23 cellular contexts compared by ENCODE assay signal in the genomic region with DNA sequence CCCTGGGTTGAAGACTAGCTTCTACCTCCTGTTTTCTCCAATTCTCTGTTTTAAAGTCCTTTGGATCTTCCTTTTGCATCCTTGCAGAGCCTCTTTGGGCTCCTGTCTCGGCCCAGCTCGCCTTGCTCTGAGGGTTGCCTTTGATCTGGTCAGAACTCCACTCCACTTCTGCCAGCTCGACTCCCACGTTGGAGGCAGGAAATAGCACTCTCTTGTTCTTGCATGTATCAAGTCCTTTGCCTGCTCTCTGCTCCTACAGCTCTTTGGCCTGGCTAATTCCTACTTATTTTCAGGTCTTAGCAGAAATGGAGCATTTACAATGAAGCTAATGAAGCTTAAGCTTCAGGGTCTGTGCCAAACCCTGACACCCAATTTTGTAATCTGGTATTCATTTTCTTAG. TPM values are rescaled to one million over a fixed set of nuclear protein-coding genes. Genes with fewer than 3 reads are reported as not detected.
DNase-seq lines count a peak whose midpoint lies in the region; ATAC-seq, FAIRE-seq and TF ChIP-seq lines count a peak whose summit lies in the region.
"Had no signal": no experiment of that assay in that cellular context is flagged by ENCODE, and none has a peak within 500 bp of the region (broad histone marks: within the 10 kb centered on the region; RNA-seq: fewer than 3 reads in every experiment).

No MANE protein-coding gene starts in this region.

- no peaks in the 10 kb centered on the region for H3K79me2 ChIP-seq in keratinocyte (ENCODE audit: control insufficient read depth, insufficient read depth, low read length)

- H4K20me1 ChIP-seq in keratinocyte (ENCODE audit: control insufficient read depth, extremely low read depth, insufficient read depth, low read length) = no peaks in the 10 kb centered on the region

- no peak for FAIRE-seq in keratinocyte (lab: Jason Lieb, UNC)
- FAIRE-seq: GM12891, H54, K562 had no signal

- intact Hi-C loops in Right ventricle myocardium superior (cut with DNase I) = no loop called here

- peak overlapping the region; percentile 15 for H2AFZ ChIP-seq in keratinocyte (ENCODE audit: control insufficient read depth, low read length)

- H3K4me2 ChIP-seq in keratinocyte (ENCODE audit: control insufficient read depth, extremely low read depth, insufficient read depth, low read depth, low read length) = no peak overlapping the region

- H3K27me3 ChIP-seq in cardiac muscle cell (no peaks in the 10 kb centered on the region), WERI-Rb-1 (ENCODE audit: insufficient read depth, low read depth, severe bottlenecking) (no peaks in the 10 kb centered on the region), keratinocyte (ENCODE audit: control insufficient read depth, extremely low read depth, insufficient read depth, low read length) (no peaks in the 10 kb centered on the region)
- H3K27me3 ChIP-seq: Peyer's patch, SJSA1 had no signal

- H3K27me3 Mint-ChIP-seq in osteocyte (ENCODE audit: unreplicated experiment) = no peaks in the 10 kb centered on the region

- H3K27ac ChIP-seq in cardiac muscle cell (no peak overlapping the region), WERI-Rb-1 (peak overlapping the region; percentile 27; the same call in 1 of the 2 replicates), keratinocyte (ENCODE audit: control insufficient read depth, insufficient read depth, low read length) (no peak overlapping the region)
- H3K27ac ChIP-seq: Peyer's patch, SJSA1 had no signal

- H3K9me3 Mint-ChIP-seq in osteocyte (ENCODE audit: unreplicated experiment) = no peaks in the 10 kb centered on the region
- H3K9me3 Mint-ChIP-seq: CD8-positive, alpha-beta memory T cell had no signal

- H3K4me1 Mint-ChIP-seq in osteocyte (ENCODE audit: unreplicated experiment) = no peaks in the 10 kb centered on the region
- H3K4me1 Mint-ChIP-seq: CD8-positive, alpha-beta memory T cell had no signal

- H3K36me3 ChIP-seq in cardiac muscle cell = no peaks in the 10 kb centered on the region
- H3K36me3 ChIP-seq in WERI-Rb-1 = no peaks in the 10 kb centered on the region
- no peaks in the 10 kb centered on the region for H3K36me3 ChIP-seq in keratinocyte (ENCODE audit: control insufficient read depth in 2 of 2, extremely low read depth in 1 of 2, insufficient read depth in 2 of 2, low read length in 2 of 2)
- H3K36me3 ChIP-seq: Peyer's patch, SJSA1 had no signal

- H3K4me3 ChIP-seq in cardiac muscle cell (no peak overlapping the region), WERI-Rb-1 (ENCODE audit: low read depth, low read length) (no peak overlapping the region), keratinocyte (ENCODE audit: control insufficient read depth in 2 of 3, extremely low read depth in 1 of 3, insufficient read depth in 2 of 3, low read depth in 1 of 3, low read length in 3 of 3) (no peak overlapping the region)
- H3K4me3 ChIP-seq: K562, Peyer's patch, SJSA1 had no signal

- H3K4me3 Mint-ChIP-seq in osteocyte (ENCODE audit: unreplicated experiment) = no peak overlapping the region
- H3K4me3 Mint-ChIP-seq: CD8-positive, alpha-beta memory T cell had no signal

- no peak overlapping the region for H3K27ac Mint-ChIP-seq in osteocyte (ENCODE audit: unreplicated experiment)
- H3K27ac Mint-ChIP-seq: CD8-positive, alpha-beta memory T cell had no signal

- H3K4me1 ChIP-seq in cardiac muscle cell (ENCODE audit: low read depth) (no peaks in the 10 kb centered on the region), keratinocyte (ENCODE audit: control insufficient read depth, extremely low read depth, insufficient read depth, low read length) (no peaks in the 10 kb centered on the region)
- H3K4me1 ChIP-seq: Peyer's patch had no signal

- dilution Hi-C loops in keratinocyte (cut with MboI; ENCODE audit: extremely low pct_ligation_motif_present, low sequenced_read_pairs) = no loop called here

- ATAC-seq in Right ventricle myocardium superior (ENCODE audit: poor library complexity) (no peak), HG03175 (IDR thresholded peaks at IDR 0.05; ENCODE audit: unreplicated experiment) (no peak)
- ATAC-seq: K562 had no signal

- no peak overlapping the region for H3K9ac ChIP-seq in keratinocyte (ENCODE audit: control insufficient read depth, extremely low read depth, insufficient read depth, low read length)

- H3K9me3 ChIP-seq in cardiac muscle cell (ENCODE audit: low read depth) (no peaks in the 10 kb centered on the region), WERI-Rb-1 (ENCODE audit: severe bottlenecking) (no peaks in the 10 kb centered on the region), keratinocyte (ENCODE audit: control insufficient read depth, low read depth, low read length) (no peaks in the 10 kb centered on the region)
- H3K9me3 ChIP-seq: Peyer's patch, SJSA1 had no signal

- H3K36me3 Mint-ChIP-seq in osteocyte (ENCODE audit: unreplicated experiment) = no peaks in the 10 kb centered on the region
- H3K36me3 Mint-ChIP-seq: CD8-positive, alpha-beta memory T cell had no signal

- peak; percentile 3 to 50 for DNase-seq in cardiac muscle cell (ENCODE audit: low read depth in 1 of 2, low spot score in 1 of 2)
- DNase-seq in Right ventricle myocardium superior = no peak
- DNase-seq in WERI-Rb-1 = peak; percentile 40
- DNase-seq in keratinocyte (ENCODE audit: low read depth, low spot score) = no peak
- DNase-seq in osteocyte (ENCODE audit: extremely low spot score, unreplicated experiment) = no peak
- no peak for DNase-seq in NCI-H187 (lab: John Stamatoyannopoulos, UW)
- DNase-seq: AML-193; C1 segment of cervical spinal cord; Calu3; CD8-positive, alpha-beta memory T cell; DMS153; NCI-H1092 treated with DMSO at 0.1 percent for 48 hours; NCI-H1436 treated with DMSO at 0.1 percent for 48 hours; NCI-H2029; NCI-H2227 treated with DMSO at 0.1 percent for 48 hours; NCI-H510A treated with DMSO at 0.1 percent for 48 hours; NCI-H774; Peyer's patch had no signal

- TF ChIP-seq CTCF in cardiac muscle cell (IDR thresholded peaks at IDR 0.05; ENCODE audit: low read depth, low read length) (no peak), WERI-Rb-1 (IDR thresholded peaks at IDR 0.05; ENCODE audit: low read depth, low read length) (no peak), keratinocyte (optimal IDR thresholded peaks at IDR 0.05 in 1 of 3, IDR thresholded peaks at IDR 0.05 in 1 of 3, conservative IDR thresholded peaks at IDR 0.05 in 1 of 3; ENCODE audit: extremely low read depth in 1 of 3, insufficient read depth in 2 of 3, low read length in 3 of 3) (no peak), osteocyte (IDR thresholded peaks at IDR 0.05) (no peak)

- no peaks in the 10 kb centered on the region for H3K9me1 ChIP-seq in keratinocyte (ENCODE audit: control insufficient read depth, extremely low read depth, insufficient read depth, low read length)

RNA-seq across cellular contexts. Expression of gene B3GALNT2, which starts 21.1 kb away (rescaled TPM):
- total RNA-seq in cardiac muscle cell (18.5 and 22.4 TPM in 2 replicates), Right ventricle myocardium superior (22.4 TPM), osteocyte (31.3 and 37.3 TPM in 2 replicates)
- polyA plus RNA-seq in cardiac muscle cell (11.4 and 14.5 TPM in 2 replicates), keratinocyte (24.3 to 30.5 TPM (median 27.1 TPM) in 3 replicates)
- polyA plus RNA-seq in keratinocyte (2011; ENCODE audit: low read depth) = 23.1 TPM
- 15.6 and 19.0 TPM in 2 replicates for polyA plus RNA-seq in keratinocyte (2011; cell fraction: cytosol; rRNA removed)
- 27.7 and 38.1 TPM in 2 replicates for polyA plus RNA-seq in keratinocyte (2011; cell fraction: nucleus; rRNA removed)
- polyA plus RNA-seq in keratinocyte (2012; ENCODE audit: low replicate concordance) = 15.9 and 17.7 TPM in 2 replicates
- polyA minus RNA-seq in keratinocyte = 20.3 to 91.9 TPM (median 56.1 TPM) in 3 replicates
- polyA minus RNA-seq in keratinocyte (2011; cell fraction: cytosol; rRNA and poly(A)+ RNA removed) = 41.6 TPM
- 34.1 and 58.5 TPM in 2 replicates for polyA minus RNA-seq in keratinocyte (2011; cell fraction: nucleus; rRNA and poly(A)+ RNA removed)

Comparison
In these comparisons a context has a peak if more than half of its experiments do, and no peak if none do; other contexts are left out.
1. DNase-seq: peak in cardiac muscle cell (2 of 2) and WERI-Rb-1 (single experiment); none in Right ventricle myocardium superior (single experiment), keratinocyte (single experiment), osteocyte (single experiment) and NCI-H187 (0 of 2).